Comparison of ENCODE assay signal across 18 cellular contexts in the genomic region with DNA sequence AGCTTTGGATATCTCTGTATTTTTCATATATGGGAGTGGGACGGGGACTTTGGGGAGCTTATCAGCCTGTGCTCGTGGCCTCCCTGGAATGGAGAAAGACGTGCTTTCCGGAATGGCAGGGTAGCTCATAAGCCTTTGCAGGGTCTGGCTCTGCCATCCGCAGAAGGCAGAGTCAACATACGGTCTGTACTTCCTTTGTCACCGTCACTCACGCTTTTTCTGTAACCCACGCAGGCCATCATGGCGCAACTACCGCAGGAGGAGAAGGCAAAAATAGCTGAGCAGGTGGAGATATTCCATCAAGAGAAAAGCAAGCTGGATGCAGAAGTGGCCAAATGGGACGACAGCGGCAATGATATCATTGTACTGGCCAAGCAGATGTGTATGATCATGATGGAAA.
DNase-seq lines count a peak whose midpoint lies in the region; TF ChIP-seq lines count a peak whose summit lies in the region.
"Had no signal": no experiment of that assay in that cellular context is flagged by ENCODE, and none has a peak within 500 bp of the region (broad histone marks: within the 10 kb centered on the region; RNA-seq: fewer than 3 reads in every experiment).

No MANE protein-coding gene starts in this region.

- DNase-seq in NOMO-1 (lab: John Stamatoyannopoulos, UW; ENCODE audit: unreplicated experiment in 2 of 2) (peak; percentile 42 to 46), NOMO-1 treated with dmso at 0.1 percent for 144 hours (lab: John Stamatoyannopoulos, UW; ENCODE audit: unreplicated experiment) (no peak), NOMO-1 treated with DMSO at 0.1 percent for 48 hours (lab: John Stamatoyannopoulos, UW; ENCODE audit: unreplicated experiment) (peak; percentile 40), occipital lobe (lab: John Stamatoyannopoulos, UW) (peak; percentile 31), right atrium auricular region (ENCODE audit: low spot score) (no peak), kidney tubule cell (ENCODE audit: low spot score) (no peak)
- DNase-seq in activated CD4-positive, alpha-beta T cell treated with anti-CD3 and anti-CD28 coated beads, Interleukin-2, amount 50 U/mL, for 4 hours: no peak
- DNase-seq: 8988T; C1 segment of cervical spinal cord; CD4-positive, CD25-positive, alpha-beta regulatory T cell; CD8-positive, alpha-beta memory T cell; COR-L47; DMS 273 treated with DMSO at 0.1 percent for 48 hours; DMS53; DND-41; EL; H9 had no signal

- no peaks in the 10 kb centered on the region for H3K4me1 ChIP-seq in right atrium auricular region

- no peak overlapping the region for H3K27ac ChIP-seq in right atrium auricular region

- no peaks in the 10 kb centered on the region for H3K27me3 ChIP-seq in right atrium auricular region

- no peaks in the 10 kb centered on the region for H3K9me3 ChIP-seq in right atrium auricular region

- TF ChIP-seq CTCF in right atrium auricular region (IDR thresholded peaks at IDR 0.05): no peak

- no peak overlapping the region for H3K4me3 ChIP-seq in right atrium auricular region
- H3K4me3 ChIP-seq: GM12878 had no signal

- H3K36me3 ChIP-seq in right atrium auricular region: no peaks in the 10 kb centered on the region

Comparison
In these comparisons a context has a peak if more than half of its experiments do, and no peak if none do; other contexts are left out.
1. DNase-seq: peak in NOMO-1 (2 of 2), NOMO-1 treated with DMSO at 0.1 percent for 48 hours (single experiment) and occipital lobe (single experiment); none in NOMO-1 treated with dmso at 0.1 percent for 144 hours (single experiment), right atrium auricular region (single experiment), kidney tubule cell (single experiment) and activated CD4-positive, alpha-beta T cell treated with anti-CD3 and anti-CD28 coated beads, Interleukin-2, amount 50 U/mL, for 4 hours (0 of 2).